Comparison of ENCODE assay signal across 29 cellular contexts in the genomic region with DNA sequence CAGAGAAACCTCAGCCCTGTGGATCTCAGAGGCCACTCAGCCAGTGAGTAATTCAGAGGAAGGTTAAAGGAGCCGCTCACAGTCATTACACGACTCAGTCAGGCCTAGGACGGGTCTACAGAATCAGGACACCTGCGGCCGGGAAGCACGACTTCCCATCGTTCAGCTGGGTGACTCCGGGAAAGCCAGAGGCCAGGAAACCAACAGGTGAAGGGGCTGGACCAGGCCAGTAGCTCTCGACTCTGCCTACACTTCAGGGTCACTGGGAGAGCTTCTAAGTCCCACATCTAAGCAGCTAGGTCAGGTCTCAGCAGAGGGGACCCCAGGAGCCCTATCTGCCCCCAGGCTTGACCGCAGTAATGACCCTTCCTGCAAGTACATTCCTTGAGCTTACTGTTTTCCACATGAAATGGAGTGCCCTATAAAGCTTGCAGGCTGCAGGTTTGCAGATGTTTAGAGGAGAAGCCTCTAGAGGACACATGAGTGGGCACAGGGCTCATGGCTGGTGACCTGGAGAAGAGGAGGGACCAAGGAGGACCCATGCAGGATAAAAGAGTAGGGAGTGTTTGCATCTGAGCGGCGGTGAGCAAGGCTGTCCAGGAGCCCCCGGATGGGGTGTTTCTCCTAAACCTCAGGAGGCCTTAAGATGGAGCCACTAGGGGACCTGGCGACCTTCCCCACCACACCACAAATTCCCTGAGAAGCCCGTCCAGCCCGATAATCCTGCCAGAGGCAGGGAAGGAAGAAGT. TPM values are rescaled to one million over a fixed set of nuclear protein-coding genes. Genes with fewer than 3 reads are reported as not detected.
"Had no signal": no experiment of that assay in that cellular context is flagged by ENCODE, and none has a peak within 500 bp of the region (broad histone marks: within the 10 kb centered on the region; RNA-seq: fewer than 3 reads in every experiment).

No MANE protein-coding gene starts in this region.

- H3K27me3 ChIP-seq: heart left ventricle, hepatocyte, suprapubic skin had no signal

- DNase-seq: effector memory CD4-positive, alpha-beta T cell; foreskin keratinocyte; heart left ventricle; kidney; mesenchymal stem cell; mucosa of descending colon; naive B cell; right cardiac atrium; sigmoid colon; stimulated activated CD4-positive, alpha-beta T cell treated with anti-CD3 and anti-CD28 coated beads, Interleukin-2, amount 100 ng/mL, for 24 hours; stimulated activated CD4-positive, alpha-beta T cell treated with anti-CD3 and anti-CD28 coated beads, Interleukin-4, amount 100 ng/mL, for 24 hours; transverse colon had no signal

- H3K4me2 ChIP-seq: hepatocyte had no signal

- H3K4me3 Mint-ChIP-seq: dendritic cell treated with granulocyte-macrophage colony-stimulating factor and Interleukin-4, amounts not matched to agents 40 ng/mL and 50 ng/mL, for 4 days; mesothelial cell of epicardium; naive B cell; stimulated activated memory B cell treated with anti-CD40 and anti-IgM and Interleukin-4, amounts not matched to agents 10 μg/mL and 1 μg/mL and 100 μg/mL, for 72 hours; stimulated activated naive CD8-positive, alpha-beta T cell treated with anti-CD3 and anti-CD28 coated beads, Interleukin-15, Interleukin-2, amounts not matched to agents 100 ng/mL and 50 ng/mL, for 24 hours had no signal

- ATAC-seq: foreskin keratinocyte, gastroesophageal sphincter, heart left ventricle, left lobe of liver, mucosa of descending colon, right cardiac atrium had no signal

- H3K4me3 ChIP-seq: esophagus muscularis mucosa, gastroesophageal sphincter, heart left ventricle, hepatocyte, mucosa of descending colon, prostate gland, sigmoid colon, suprapubic skin, transverse colon had no signal

- H2AFZ ChIP-seq: hepatocyte had no signal

- H3K9me3 ChIP-seq: esophagus muscularis mucosa, gastroesophageal sphincter, heart left ventricle, mucosa of descending colon, neutrophil, prostate gland, sigmoid colon, suprapubic skin, transverse colon had no signal

- H3K27ac ChIP-seq: esophagus muscularis mucosa, foreskin keratinocyte, gastroesophageal sphincter, heart left ventricle, hepatocyte, neutrophil, prostate gland, sigmoid colon, suprapubic skin, transverse colon had no signal

- FAIRE-seq: colon, endothelial cell of umbilical vein, kidney had no signal

- H3K4me1 Mint-ChIP-seq: naive B cell; stimulated activated memory B cell treated with anti-CD40 and anti-IgM and Interleukin-4, amounts not matched to agents 10 μg/mL and 1 μg/mL and 100 μg/mL, for 72 hours had no signal

- H3K36me3 ChIP-seq: esophagus muscularis mucosa, gastroesophageal sphincter, neutrophil, prostate gland, sigmoid colon, suprapubic skin, transverse colon had no signal

- H3K4me1 ChIP-seq: foreskin keratinocyte, gastroesophageal sphincter, prostate gland, sigmoid colon, suprapubic skin, transverse colon had no signal

- H3K27me3 Mint-ChIP-seq: stimulated activated naive CD8-positive, alpha-beta T cell treated with anti-CD3 and anti-CD28 coated beads, Interleukin-15, Interleukin-2, amounts not matched to agents 100 ng/mL and 50 ng/mL, for 24 hours had no signal

- H3K79me2 ChIP-seq: hepatocyte had no signal

- H3K9me3 Mint-ChIP-seq: dendritic cell treated with granulocyte-macrophage colony-stimulating factor and Interleukin-4, amounts not matched to agents 40 ng/mL and 50 ng/mL, for 4 days; mesothelial cell of epicardium; stimulated activated memory B cell treated with anti-CD40 and anti-IgM and Interleukin-4, amounts not matched to agents 10 μg/mL and 1 μg/mL and 100 μg/mL, for 72 hours; stimulated activated naive CD8-positive, alpha-beta T cell treated with anti-CD3 and anti-CD28 coated beads, Interleukin-15, Interleukin-2, amounts not matched to agents 100 ng/mL and 50 ng/mL, for 24 hours had no signal

- H3K27ac Mint-ChIP-seq: dendritic cell treated with granulocyte-macrophage colony-stimulating factor and Interleukin-4, amounts not matched to agents 40 ng/mL and 50 ng/mL, for 4 days; mesothelial cell of epicardium; naive B cell; stimulated activated memory B cell treated with anti-CD40 and anti-IgM and Interleukin-4, amounts not matched to agents 10 μg/mL and 1 μg/mL and 100 μg/mL, for 72 hours; stimulated activated naive CD8-positive, alpha-beta T cell treated with anti-CD3 and anti-CD28 coated beads, Interleukin-15, Interleukin-2, amounts not matched to agents 100 ng/mL and 50 ng/mL, for 24 hours had no signal

RNA-seq across cellular contexts. Expression of gene DIPK1C, which starts 9.5 kb away (rescaled TPM):
- total RNA-seq: endothelial cell of umbilical vein, epithelial cell of proximal tubule, fibroblast of lung, foreskin keratinocyte, left lobe of liver, lung microvascular endothelial cell, mesothelial cell of epicardium had no signal
- polyA plus RNA-seq: endothelial cell of umbilical vein, fibroblast of lung, foreskin keratinocyte, neural cell had no signal
